ENCODE assay signal across 15 cellular contexts in the genomic region with DNA sequence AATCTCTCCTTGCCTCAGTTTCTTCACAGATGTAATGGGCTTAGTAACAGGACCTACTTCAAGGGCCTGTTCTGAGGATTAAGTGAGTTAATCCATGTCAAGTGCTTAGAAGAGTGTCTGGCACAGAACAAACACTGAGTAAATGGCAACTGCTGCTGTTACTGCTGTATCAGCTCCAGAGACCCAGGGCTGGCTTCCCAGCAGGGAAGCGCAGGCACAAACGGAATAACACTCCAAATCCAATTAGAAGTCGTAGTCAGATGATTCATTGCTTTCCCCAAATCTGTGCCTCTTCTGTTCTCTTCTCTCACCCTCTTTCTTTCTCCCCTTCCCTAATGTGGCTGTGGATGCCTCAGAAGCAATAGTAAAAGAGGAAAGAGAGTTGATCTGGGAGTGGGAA.
DNase-seq lines count a peak whose midpoint lies in the region; ATAC-seq and TF ChIP-seq lines count a peak whose summit lies in the region.
"Had no signal": no experiment of that assay in that cellular context is flagged by ENCODE, and none has a peak within 500 bp of the region (broad histone marks: within the 10 kb centered on the region; RNA-seq: fewer than 3 reads in every experiment).

No MANE protein-coding gene starts in this region.

- no peaks in the 10 kb centered on the region for H3K9me3 Mint-ChIP-seq in naive thymus-derived CD8-positive, alpha-beta T cell
- H3K9me3 Mint-ChIP-seq: activated T-cell treated with anti-CD3 and anti-CD28 coated beads, Interleukin-2, amount 50 U/mL, for 4 hours; CD8-positive, alpha-beta T cell had no signal

- H3K4me3 Mint-ChIP-seq in naive thymus-derived CD8-positive, alpha-beta T cell = no peak overlapping the region
- H3K4me3 Mint-ChIP-seq: activated T-cell treated with anti-CD3 and anti-CD28 coated beads, Interleukin-2, amount 50 U/mL, for 4 hours; CD8-positive, alpha-beta T cell had no signal

- DNase-seq in DMS53 (lab: John Stamatoyannopoulos, UW) (peak; percentile 65), NCI-H1092 (lab: John Stamatoyannopoulos, UW) (peak; percentile 29), osteoblast (ENCODE audit: insufficient read length, low spot score, missing footprints) (peak; percentile 67), GM19240 (ENCODE audit: insufficient read length, low spot score) (no peak)
- DNase-seq in naive thymus-derived CD8-positive, alpha-beta T cell = no peak
- DNase-seq: activated CD4-positive, alpha-beta T cell treated with anti-CD3 and anti-CD28 coated beads for 48 hours; activated T-cell treated with anti-CD3 and anti-CD28 coated beads, Interleukin-2, amount 50 U/mL, for 4 hours; CD8-positive, alpha-beta T cell; NCI-H2029 treated with DMSO at 0.1 percent for 48 hours; right lobe of liver; stimulated activated naive CD4-positive, alpha-beta T cell treated with Interleukin-2 at 50 U/mL for 16 hours had no signal

- H3K9me3 ChIP-seq in osteoblast (ENCODE audit: low read depth, low read length) = peaks cover 2% of the 10 kb centered on the region
- H3K9me3 ChIP-seq: HAP-1, right lobe of liver had no signal

- peaks cover 6 to 26% (median 13%) of the 10 kb centered on the region in 5 donors for H3K27me3 Mint-ChIP-seq in naive thymus-derived CD8-positive, alpha-beta T cell

- H3K27ac Mint-ChIP-seq in naive thymus-derived CD8-positive, alpha-beta T cell = no peak overlapping the region
- H3K27ac Mint-ChIP-seq: CD8-positive, alpha-beta T cell had no signal

- peaks cover 33% of the 10 kb centered on the region for H3K4me1 ChIP-seq in osteoblast (ENCODE audit: insufficient read depth, low read length)
- H3K4me1 ChIP-seq: HAP-1, right lobe of liver had no signal

- no peaks in the 10 kb centered on the region for H3K79me2 ChIP-seq in osteoblast (ENCODE audit: insufficient read depth, low read length)

- H3K4me1 Mint-ChIP-seq in naive thymus-derived CD8-positive, alpha-beta T cell = peaks cover 0 to 3% (median 0%) of the 10 kb centered on the region in 4 donors

- POLR2A ChIA-PET in naive thymus-derived CD8-positive, alpha-beta T cell (lab: Charles Lee) = no interaction called here

- H3K36me3 Mint-ChIP-seq in naive thymus-derived CD8-positive, alpha-beta T cell = no peaks in the 10 kb centered on the region
- H3K36me3 Mint-ChIP-seq: CD8-positive, alpha-beta T cell had no signal

- no peaks in the 10 kb centered on the region for H3K27me3 ChIP-seq in osteoblast (ENCODE audit: insufficient read depth, low read length)
- H3K27me3 ChIP-seq: right lobe of liver had no signal

- no peak overlapping the region for H2AFZ ChIP-seq in osteoblast (ENCODE audit: low read length)

- H4K20me1 ChIP-seq in osteoblast (ENCODE audit: insufficient read depth, low read length) = no peaks in the 10 kb centered on the region

- no peak for TF ChIP-seq CTCF in osteoblast (IDR thresholded peaks at IDR 0.05; ENCODE audit: extremely low read depth, low read depth, low read length)

- peak overlapping the region; percentile 70 for H3K27ac ChIP-seq in osteoblast (ENCODE audit: low read depth, low read length)
- H3K27ac ChIP-seq: KMS-11, right lobe of liver had no signal

- H3K4me2 ChIP-seq in osteoblast (ENCODE audit: insufficient read depth, low read length) = peak overlapping the region; percentile 55
- H3K4me2 ChIP-seq: KMS-11 had no signal

- H3K4me3 ChIP-seq in osteoblast (ENCODE audit: insufficient read depth, low read length) = no peak overlapping the region
- H3K4me3 ChIP-seq: HAP-1, right lobe of liver had no signal

- H3K36me3 ChIP-seq in osteoblast (ENCODE audit: insufficient read depth, low read length) = no peaks in the 10 kb centered on the region
- H3K36me3 ChIP-seq: HAP-1, right lobe of liver had no signal

- ATAC-seq in SK-N-SH treated with all-trans-retinoic acid at 6 μM for 48 hours = peak; percentile 44; the same call in 2 of the 3 replicates
- ATAC-seq in GM18502 (IDR thresholded peaks at IDR 0.05; ENCODE audit: poor library complexity, unreplicated experiment) = no peak
- no peak for ATAC-seq in naive thymus-derived CD8-positive, alpha-beta T cell
- ATAC-seq: activated T-cell treated with anti-CD3 and anti-CD28 coated beads, Interleukin-2, amount 50 U/mL, for 4 hours; CD8-positive, alpha-beta T cell; right lobe of liver had no signal

TF ChIP-seq in SK-N-SH treated with all-trans-retinoic acid at 6 μM for 48 hours, 23 proteins besides CTCF, POLR2A, EP300 and RAD21:
- TF ChIP-seq ZNF70 (CRISPR knock-in tag; IDR thresholded peaks at IDR 0.05) = no peak
- TF ChIP-seq, protein P1, sequence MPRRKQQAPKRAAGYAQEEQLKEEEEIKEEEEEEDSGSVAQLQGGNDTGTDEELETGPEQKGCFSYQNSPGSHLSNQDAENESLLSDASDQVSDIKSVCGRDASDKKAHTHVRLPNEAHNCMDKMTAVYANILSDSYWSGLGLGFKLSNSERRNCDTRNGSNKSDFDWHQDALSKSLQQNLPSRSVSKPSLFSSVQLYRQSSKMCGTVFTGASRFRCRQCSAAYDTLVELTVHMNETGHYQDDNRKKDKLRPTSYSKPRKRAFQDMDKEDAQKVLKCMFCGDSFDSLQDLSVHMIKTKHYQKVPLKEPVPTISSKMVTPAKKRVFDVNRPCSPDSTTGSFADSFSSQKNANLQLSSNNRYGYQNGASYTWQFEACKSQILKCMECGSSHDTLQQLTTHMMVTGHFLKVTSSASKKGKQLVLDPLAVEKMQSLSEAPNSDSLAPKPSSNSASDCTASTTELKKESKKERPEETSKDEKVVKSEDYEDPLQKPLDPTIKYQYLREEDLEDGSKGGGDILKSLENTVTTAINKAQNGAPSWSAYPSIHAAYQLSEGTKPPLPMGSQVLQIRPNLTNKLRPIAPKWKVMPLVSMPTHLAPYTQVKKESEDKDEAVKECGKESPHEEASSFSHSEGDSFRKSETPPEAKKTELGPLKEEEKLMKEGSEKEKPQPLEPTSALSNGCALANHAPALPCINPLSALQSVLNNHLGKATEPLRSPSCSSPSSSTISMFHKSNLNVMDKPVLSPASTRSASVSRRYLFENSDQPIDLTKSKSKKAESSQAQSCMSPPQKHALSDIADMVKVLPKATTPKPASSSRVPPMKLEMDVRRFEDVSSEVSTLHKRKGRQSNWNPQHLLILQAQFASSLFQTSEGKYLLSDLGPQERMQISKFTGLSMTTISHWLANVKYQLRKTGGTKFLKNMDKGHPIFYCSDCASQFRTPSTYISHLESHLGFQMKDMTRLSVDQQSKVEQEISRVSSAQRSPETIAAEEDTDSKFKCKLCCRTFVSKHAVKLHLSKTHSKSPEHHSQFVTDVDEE (CRISPR knock-in tag; IDR thresholded peaks at IDR 0.05) = no peak
- no peak for TF ChIP-seq ISL1 (CRISPR knock-in tag; IDR thresholded peaks at IDR 0.05)
- TF ChIP-seq, protein P2, sequence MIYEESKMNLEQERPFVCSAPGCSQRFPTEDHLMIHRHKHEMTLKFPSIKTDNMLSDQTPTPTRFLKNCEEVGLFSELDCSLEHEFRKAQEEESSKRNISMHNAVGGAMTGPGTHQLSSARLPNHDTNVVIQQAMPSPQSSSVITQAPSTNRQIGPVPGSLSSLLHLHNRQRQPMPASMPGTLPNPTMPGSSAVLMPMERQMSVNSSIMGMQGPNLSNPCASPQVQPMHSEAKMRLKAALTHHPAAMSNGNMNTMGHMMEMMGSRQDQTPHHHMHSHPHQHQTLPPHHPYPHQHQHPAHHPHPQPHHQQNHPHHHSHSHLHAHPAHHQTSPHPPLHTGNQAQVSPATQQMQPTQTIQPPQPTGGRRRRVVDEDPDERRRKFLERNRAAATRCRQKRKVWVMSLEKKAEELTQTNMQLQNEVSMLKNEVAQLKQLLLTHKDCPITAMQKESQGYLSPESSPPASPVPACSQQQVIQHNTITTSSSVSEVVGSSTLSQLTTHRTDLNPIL (CRISPR knock-in tag; IDR thresholded peaks at IDR 0.05; ENCODE audit: low read depth) = no peak

Comparison
In these comparisons a context has a peak if more than half of its experiments do, and no peak if none do; other contexts are left out.
1. DNase-seq: peak in DMS53 (single experiment), NCI-H1092 (single experiment) and osteoblast (single experiment); none in GM19240 (single experiment) and naive thymus-derived CD8-positive, alpha-beta T cell (0 of 10).